In the genomic region with DNA sequence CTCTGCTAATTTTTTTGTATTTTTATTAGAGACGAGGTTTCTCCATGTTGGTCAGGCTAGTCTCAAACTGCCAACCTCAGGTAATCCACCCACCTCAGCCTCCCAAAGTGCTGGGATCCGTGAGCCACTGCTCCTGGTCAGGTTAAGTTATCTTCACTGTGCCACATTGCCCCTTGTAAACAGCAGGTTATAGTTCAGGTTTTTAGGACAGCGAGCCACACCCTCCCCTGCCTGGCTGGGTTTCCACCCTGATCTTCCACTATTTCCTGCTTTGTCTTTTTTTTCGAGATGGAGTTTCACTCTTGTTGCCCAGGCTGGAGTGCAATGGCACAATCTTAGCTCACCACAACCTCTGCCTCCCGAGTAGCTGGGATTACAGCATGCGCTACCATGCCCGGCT, we compare ENCODE assay signal across 1 cellular context.
TF ChIP-seq lines count a peak whose summit lies in the region.

No MANE protein-coding gene starts in this region.

TF ChIP-seq in HepG2, 621 proteins besides CTCF, POLR2A, EP300 and RAD21:
- TF ChIP-seq ZNF337 (CRISPR knock-in tag; IDR thresholded peaks at IDR 0.05; ENCODE audit: borderline replicate concordance, low read depth) (no peak), ZNF530 (CRISPR knock-in tag; IDR thresholded peaks at IDR 0.05; ENCODE audit: low read depth) (no peak), ATAD3A (CRISPR knock-in tag; IDR thresholded peaks at IDR 0.05) (no peak), NCOA2 (CRISPR knock-in tag; IDR thresholded peaks at IDR 0.05) (no peak), GABPB1 (CRISPR knock-in tag; IDR thresholded peaks at IDR 0.05) (no peak), ZNF652 (CRISPR knock-in tag; IDR thresholded peaks at IDR 0.05; ENCODE audit: borderline replicate concordance, low read depth) (no peak)
- TF ChIP-seq, protein P1, sequence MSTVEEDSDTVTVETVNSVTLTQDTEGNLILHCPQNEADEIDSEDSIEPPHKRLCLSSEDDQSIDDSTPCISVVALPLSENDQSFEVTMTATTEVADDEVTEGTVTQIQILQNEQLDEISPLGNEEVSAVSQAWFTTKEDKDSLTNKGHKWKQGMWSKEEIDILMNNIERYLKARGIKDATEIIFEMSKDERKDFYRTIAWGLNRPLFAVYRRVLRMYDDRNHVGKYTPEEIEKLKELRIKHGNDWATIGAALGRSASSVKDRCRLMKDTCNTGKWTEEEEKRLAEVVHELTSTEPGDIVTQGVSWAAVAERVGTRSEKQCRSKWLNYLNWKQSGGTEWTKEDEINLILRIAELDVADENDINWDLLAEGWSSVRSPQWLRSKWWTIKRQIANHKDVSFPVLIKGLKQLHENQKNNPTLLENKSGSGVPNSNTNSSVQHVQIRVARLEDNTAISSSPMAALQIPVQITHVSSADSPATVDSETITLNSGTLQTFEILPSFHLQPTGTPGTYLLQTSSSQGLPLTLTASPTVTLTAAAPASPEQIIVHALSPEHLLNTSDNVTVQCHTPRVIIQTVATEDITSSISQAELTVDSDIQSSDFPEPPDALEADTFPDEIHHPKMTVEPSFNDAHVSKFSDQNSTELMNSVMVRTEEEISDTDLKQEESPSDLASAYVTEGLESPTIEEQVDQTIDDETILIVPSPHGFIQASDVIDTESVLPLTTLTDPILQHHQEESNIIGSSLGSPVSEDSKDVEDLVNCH (CRISPR knock-in tag; IDR thresholded peaks at IDR 0.05) = no peak
